In the genomic region with DNA sequence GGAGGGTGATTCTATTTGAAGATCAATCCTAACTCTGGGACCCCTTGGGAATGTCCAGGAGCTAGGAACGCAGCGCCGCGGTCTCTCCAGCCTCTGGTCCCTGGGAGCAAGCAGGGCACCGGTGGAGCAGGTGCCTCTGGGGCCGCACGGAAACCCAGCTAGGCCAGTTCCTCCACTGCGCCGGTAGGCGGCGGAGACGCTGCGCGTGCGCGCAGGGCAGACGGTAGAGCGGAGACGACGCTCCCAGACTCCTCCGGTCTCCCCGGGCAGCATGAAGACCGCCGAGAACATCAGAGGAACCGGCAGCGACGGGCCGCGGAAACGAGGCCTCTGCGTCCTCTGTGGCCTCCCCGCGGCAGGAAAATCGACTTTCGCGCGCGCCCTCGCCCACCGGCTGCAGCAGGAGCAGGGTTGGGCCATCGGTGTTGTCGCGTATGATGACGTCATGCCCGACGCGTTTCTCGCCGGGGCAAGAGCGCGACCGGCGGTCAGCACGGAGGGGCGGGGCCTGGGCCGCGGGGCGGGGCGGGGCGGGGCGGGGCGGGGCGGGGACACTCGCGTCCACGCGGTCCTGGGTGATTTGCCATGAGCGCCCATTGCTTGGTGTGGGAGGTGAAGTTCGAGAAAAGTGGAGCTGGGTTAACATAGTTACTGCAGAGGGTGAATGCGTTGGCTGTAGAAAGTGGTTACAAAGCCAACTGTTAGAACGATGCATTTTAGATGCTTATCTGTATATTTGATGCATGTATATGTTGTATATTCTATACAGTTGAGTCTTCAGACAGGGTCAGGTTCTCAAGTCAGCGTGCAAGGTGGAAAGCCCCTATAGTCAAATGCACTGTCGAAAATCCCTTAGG, we compare ENCODE assay signal across 1 cellular context.
A peak's percentile ranks its signal among the peaks of the same experiment; 100 is the strongest.
TF ChIP-seq lines count a peak whose summit lies in the region.

A gene with protein sequence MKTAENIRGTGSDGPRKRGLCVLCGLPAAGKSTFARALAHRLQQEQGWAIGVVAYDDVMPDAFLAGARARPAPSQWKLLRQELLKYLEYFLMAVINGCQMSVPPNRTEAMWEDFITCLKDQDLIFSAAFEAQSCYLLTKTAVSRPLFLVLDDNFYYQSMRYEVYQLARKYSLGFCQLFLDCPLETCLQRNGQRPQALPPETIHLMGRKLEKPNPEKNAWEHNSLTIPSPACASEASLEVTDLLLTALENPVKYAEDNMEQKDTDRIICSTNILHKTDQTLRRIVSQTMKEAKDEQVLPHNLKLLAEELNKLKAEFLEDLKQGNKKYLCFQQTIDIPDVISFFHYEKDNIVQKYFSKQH (plus strand): TSS at position 193 of the 857 bp plus-strand sequence. CDS start 79 bp downstream, at position 272.

TF ChIP-seq in HepG2, 621 proteins besides CTCF, POLR2A, EP300 and RAD21 (continued from another document and continues in another):
- TF ChIP-seq, protein P1, sequence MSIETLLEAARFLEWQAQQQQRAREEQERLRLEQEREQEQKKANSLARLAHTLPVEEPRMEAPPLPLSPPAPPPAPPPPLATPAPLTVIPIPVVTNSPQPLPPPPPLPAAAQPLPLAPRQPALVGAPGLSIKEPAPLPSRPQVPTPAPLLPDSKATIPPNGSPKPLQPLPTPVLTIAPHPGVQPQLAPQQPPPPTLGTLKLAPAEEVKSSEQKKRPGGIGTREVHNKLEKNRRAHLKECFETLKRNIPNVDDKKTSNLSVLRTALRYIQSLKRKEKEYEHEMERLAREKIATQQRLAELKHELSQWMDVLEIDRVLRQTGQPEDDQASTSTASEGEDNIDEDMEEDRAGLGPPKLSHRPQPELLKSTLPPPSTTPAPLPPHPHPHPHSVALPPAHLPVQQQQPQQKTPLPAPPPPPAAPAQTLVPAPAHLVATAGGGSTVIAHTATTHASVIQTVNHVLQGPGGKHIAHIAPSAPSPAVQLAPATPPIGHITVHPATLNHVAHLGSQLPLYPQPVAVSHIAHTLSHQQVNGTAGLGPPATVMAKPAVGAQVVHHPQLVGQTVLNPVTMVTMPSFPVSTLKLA (IDR thresholded peaks at IDR 0.05), result no peak; the same call in 1 of the 2 replicates
- TF ChIP-seq ARNT2 (CRISPR knock-in tag; IDR thresholded peaks at IDR 0.05; ENCODE audit: low read depth) (peak; percentile 87; the same call in 1 of the 2 replicates), NFRKB (IDR thresholded peaks at IDR 0.05) (no peak), SIN3A (IDR thresholded peaks at IDR 0.05; ENCODE audit: borderline replicate concordance, low read depth, low read length) (peak; percentile 69; the same call in 1 of the 2 replicates), TARDBP (CRISPR knock-in tag; IDR thresholded peaks at IDR 0.05) (no peak), ZNF205 (CRISPR knock-in tag; IDR thresholded peaks at IDR 0.05) (peak; percentile 44; the same call in 1 of the 2 replicates), MIXL1 (CRISPR knock-in tag; IDR thresholded peaks at IDR 0.05) (0 out of 2 replicates have a peak, but pooled peaks have one; percentile 24), ZNF879 (CRISPR knock-in tag; IDR thresholded peaks at IDR 0.05) (no peak), ZNF441 (CRISPR knock-in tag; IDR thresholded peaks at IDR 0.05; ENCODE audit: borderline replicate concordance) (no peak), HOXA3 (CRISPR knock-in tag; IDR thresholded peaks at IDR 0.05) (peak; percentile 99), ZSCAN21 (CRISPR knock-in tag; IDR thresholded peaks at IDR 0.05; ENCODE audit: borderline replicate concordance) (peak; percentile 65; the same call in 1 of the 2 replicates), MED1 (CRISPR knock-in tag; IDR thresholded peaks at IDR 0.05) (peak; percentile 48; the same call in 1 of the 2 replicates), ZNF253 (CRISPR knock-in tag; IDR thresholded peaks at IDR 0.05; ENCODE audit: borderline replicate concordance) (no peak), ZNF776 (CRISPR knock-in tag; IDR thresholded peaks at IDR 0.05) (peak; percentile 79; the same call in 1 of the 2 replicates), MIER2 (CRISPR knock-in tag; IDR thresholded peaks at IDR 0.05) (no peak), ZNF235 (CRISPR knock-in tag; IDR thresholded peaks at IDR 0.05; ENCODE audit: borderline replicate concordance) (no peak), ADNP (CRISPR knock-in tag; IDR thresholded peaks at IDR 0.05) (no peak), DPF2 (CRISPR knock-in tag; IDR thresholded peaks at IDR 0.05; ENCODE audit: borderline replicate concordance, low read depth) (no peak), FOXA1 (IDR thresholded peaks at IDR 0.05) (no peak), FOXA1 (CRISPR knock-in tag; IDR thresholded peaks at IDR 0.05) (peak; percentile 44), MEF2D (CRISPR knock-in tag; IDR thresholded peaks at IDR 0.05) (no peak; the same call in none of the 2 replicates), REPIN1 (CRISPR knock-in tag; IDR thresholded peaks at IDR 0.05; ENCODE audit: borderline replicate concordance, low read depth) (peak; percentile 34; the same call in 1 of the 2 replicates), MAFG (CRISPR knock-in tag; IDR thresholded peaks at IDR 0.05) (no peak), STAG1 (CRISPR knock-in tag; IDR thresholded peaks at IDR 0.05) (peak; percentile 57), ZNF446 (CRISPR knock-in tag; IDR thresholded peaks at IDR 0.05) (peak; percentile 33; the same call in 1 of the 2 replicates), MAFF (IDR thresholded peaks at IDR 0.05; ENCODE audit: low read depth, low read length) (no peak), PAWR (CRISPR knock-in tag; IDR thresholded peaks at IDR 0.05; ENCODE audit: borderline replicate concordance) (no peak), SRSF4 (IDR thresholded peaks at IDR 0.05; ENCODE audit: low read depth, low read length, poor library complexity, severe bottlenecking) (no peak), GLI4 (CRISPR knock-in tag; IDR thresholded peaks at IDR 0.05; ENCODE audit: borderline replicate concordance) (no peak), HNRNPUL1 (IDR thresholded peaks at IDR 0.05; ENCODE audit: low read depth, low read length) (0 out of 2 replicates have a peak, but pooled peaks have one; percentile 13), SMAD1 (CRISPR knock-in tag; IDR thresholded peaks at IDR 0.05; ENCODE audit: borderline replicate concordance, low read depth) (0 out of 2 replicates have a peak, but pooled peaks have one; percentile 50), ZFY (CRISPR knock-in tag; IDR thresholded peaks at IDR 0.05) (peak; percentile 87), ZNF44 (CRISPR knock-in tag; IDR thresholded peaks at IDR 0.05) (no peak; the same call in 1 of the 2 replicates), SRSF9 (IDR thresholded peaks at IDR 0.05; ENCODE audit: borderline replicate concordance, insufficient read depth, low read depth, low read length, poor library complexity, severe bottlenecking) (no peak), ZIK1 (CRISPR knock-in tag; IDR thresholded peaks at IDR 0.05; ENCODE audit: borderline replicate concordance, low read depth) (peak; percentile 83), MYNN (CRISPR knock-in tag; IDR thresholded peaks at IDR 0.05; ENCODE audit: low read depth) (no peak), KDM6A (CRISPR knock-in tag; IDR thresholded peaks at IDR 0.05; ENCODE audit: low read depth) (no peak)
- TF ChIP-seq, protein P2, sequence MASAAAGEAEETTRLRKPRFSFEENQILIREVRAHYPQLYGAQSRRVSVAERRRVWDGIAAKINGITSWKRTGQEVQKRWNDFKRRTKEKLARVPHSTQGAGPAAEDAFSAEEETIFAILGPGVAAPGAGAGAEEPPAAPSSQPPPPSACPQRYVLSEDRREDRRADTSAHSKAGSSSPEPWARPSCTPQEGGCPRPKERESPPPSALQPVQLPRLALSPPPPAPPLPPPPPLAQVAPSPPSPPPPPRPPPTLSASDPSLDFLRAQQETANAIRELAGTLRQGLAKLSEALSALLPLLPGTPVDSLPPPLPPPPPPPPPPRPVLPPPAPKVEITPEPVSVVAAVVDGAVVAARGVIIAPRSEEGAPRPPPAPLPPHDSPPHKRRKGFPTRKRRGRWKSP (CRISPR knock-in tag; IDR thresholded peaks at IDR 0.05), result no peak; the same call in 1 of the 2 replicates
- TF ChIP-seq, protein P3, sequence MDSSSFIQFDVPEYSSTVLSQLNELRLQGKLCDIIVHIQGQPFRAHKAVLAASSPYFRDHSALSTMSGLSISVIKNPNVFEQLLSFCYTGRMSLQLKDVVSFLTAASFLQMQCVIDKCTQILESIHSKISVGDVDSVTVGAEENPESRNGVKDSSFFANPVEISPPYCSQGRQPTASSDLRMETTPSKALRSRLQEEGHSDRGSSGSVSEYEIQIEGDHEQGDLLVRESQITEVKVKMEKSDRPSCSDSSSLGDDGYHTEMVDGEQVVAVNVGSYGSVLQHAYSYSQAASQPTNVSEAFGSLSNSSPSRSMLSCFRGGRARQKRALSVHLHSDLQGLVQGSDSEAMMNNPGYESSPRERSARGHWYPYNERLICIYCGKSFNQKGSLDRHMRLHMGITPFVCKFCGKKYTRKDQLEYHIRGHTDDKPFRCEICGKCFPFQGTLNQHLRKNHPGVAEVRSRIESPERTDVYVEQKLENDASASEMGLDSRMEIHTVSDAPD (CRISPR knock-in tag; IDR thresholded peaks at IDR 0.05), result no peak
- TF ChIP-seq, protein P4, sequence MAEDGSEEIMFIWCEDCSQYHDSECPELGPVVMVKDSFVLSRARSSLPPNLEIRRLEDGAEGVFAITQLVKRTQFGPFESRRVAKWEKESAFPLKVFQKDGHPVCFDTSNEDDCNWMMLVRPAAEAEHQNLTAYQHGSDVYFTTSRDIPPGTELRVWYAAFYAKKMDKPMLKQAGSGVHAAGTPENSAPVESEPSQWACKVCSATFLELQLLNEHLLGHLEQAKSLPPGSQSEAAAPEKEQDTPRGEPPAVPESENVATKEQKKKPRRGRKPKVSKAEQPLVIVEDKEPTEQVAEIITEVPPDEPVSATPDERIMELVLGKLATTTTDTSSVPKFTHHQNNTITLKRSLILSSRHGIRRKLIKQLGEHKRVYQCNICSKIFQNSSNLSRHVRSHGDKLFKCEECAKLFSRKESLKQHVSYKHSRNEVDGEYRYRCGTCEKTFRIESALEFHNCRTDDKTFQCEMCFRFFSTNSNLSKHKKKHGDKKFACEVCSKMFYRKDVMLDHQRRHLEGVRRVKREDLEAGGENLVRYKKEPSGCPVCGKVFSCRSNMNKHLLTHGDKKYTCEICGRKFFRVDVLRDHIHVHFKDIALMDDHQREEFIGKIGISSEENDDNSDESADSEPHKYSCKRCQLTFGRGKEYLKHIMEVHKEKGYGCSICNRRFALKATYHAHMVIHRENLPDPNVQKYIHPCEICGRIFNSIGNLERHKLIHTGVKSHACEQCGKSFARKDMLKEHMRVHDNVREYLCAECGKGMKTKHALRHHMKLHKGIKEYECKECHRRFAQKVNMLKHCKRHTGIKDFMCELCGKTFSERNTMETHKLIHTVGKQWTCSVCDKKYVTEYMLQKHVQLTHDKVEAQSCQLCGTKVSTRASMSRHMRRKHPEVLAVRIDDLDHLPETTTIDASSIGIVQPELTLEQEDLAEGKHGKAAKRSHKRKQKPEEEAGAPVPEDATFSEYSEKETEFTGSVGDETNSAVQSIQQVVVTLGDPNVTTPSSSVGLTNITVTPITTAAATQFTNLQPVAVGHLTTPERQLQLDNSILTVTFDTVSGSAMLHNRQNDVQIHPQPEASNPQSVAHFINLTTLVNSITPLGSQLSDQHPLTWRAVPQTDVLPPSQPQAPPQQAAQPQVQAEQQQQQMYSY (CRISPR knock-in tag; IDR thresholded peaks at IDR 0.05), result 0 out of 2 replicates have a peak, but pooled peaks have one; percentile 37
- TF ChIP-seq, protein P5, sequence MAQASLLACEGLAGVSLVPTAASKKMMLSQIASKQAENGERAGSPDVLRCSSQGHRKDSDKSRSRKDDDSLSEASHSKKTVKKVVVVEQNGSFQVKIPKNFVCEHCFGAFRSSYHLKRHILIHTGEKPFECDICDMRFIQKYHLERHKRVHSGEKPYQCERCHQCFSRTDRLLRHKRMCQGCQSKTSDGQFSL (CRISPR knock-in tag; IDR thresholded peaks at IDR 0.05), result peak; percentile 55; the same call in 1 of the 2 replicates
- TF ChIP-seq, protein P6, sequence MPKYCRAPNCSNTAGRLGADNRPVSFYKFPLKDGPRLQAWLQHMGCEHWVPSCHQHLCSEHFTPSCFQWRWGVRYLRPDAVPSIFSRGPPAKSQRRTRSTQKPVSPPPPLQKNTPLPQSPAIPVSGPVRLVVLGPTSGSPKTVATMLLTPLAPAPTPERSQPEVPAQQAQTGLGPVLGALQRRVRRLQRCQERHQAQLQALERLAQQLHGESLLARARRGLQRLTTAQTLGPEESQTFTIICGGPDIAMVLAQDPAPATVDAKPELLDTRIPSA (CRISPR knock-in tag; IDR thresholded peaks at IDR 0.05; ENCODE audit: borderline replicate concordance), result no peak
- TF ChIP-seq, protein P7, sequence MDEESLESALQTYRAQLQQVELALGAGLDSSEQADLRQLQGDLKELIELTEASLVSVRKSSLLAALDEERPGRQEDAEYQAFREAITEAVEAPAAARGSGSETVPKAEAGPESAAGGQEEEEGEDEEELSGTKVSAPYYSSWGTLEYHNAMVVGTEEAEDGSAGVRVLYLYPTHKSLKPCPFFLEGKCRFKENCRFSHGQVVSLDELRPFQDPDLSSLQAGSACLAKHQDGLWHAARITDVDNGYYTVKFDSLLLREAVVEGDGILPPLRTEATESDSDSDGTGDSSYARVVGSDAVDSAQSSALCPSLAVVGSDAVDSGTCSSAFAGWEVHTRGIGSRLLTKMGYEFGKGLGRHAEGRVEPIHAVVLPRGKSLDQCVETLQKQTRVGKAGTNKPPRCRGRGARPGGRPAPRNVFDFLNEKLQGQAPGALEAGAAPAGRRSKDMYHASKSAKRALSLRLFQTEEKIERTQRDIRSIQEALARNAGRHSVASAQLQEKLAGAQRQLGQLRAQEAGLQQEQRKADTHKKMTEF (CRISPR knock-in tag; IDR thresholded peaks at IDR 0.05), result peak; percentile 83
- TF ChIP-seq, protein P8, sequence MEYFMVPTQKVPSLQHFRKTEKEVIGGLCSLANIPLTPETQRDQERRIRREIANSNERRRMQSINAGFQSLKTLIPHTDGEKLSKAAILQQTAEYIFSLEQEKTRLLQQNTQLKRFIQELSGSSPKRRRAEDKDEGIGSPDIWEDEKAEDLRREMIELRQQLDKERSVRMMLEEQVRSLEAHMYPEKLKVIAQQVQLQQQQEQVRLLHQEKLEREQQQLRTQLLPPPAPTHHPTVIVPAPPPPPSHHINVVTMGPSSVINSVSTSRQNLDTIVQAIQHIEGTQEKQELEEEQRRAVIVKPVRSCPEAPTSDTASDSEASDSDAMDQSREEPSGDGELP (IDR thresholded peaks at IDR 0.05; ENCODE audit: borderline replicate concordance, low read depth), result peak; percentile 34; the same call in 1 of the 2 replicates
- TF ChIP-seq, protein P9, sequence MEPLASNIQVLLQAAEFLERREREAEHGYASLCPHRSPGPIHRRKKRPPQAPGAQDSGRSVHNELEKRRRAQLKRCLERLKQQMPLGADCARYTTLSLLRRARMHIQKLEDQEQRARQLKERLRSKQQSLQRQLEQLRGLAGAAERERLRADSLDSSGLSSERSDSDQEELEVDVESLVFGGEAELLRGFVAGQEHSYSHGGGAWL (CRISPR knock-in tag; IDR thresholded peaks at IDR 0.05), result no peak; the same call in 1 of the 2 replicates
- TF ChIP-seq, protein P10, sequence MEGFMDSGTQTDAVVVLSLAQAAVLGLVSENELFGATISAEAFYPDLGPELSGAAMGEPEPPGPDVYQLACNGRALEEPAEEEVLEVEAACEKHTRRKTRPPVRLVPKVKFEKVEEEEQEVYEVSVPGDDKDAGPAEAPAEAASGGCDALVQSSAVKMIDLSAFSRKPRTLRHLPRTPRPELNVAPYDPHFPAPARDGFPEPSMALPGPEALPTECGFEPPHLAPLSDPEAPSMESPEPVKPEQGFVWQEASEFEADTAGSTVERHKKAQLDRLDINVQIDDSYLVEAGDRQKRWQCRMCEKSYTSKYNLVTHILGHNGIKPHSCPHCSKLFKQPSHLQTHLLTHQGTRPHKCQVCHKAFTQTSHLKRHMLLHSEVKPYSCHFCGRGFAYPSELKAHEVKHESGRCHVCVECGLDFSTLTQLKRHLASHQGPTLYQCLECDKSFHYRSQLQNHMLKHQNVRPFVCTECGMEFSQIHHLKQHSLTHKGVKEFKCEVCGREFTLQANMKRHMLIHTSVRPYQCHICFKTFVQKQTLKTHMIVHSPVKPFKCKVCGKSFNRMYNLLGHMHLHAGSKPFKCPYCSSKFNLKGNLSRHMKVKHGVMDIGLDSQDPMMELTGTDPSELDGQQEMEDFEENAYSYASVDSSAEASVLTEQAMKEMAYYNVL (CRISPR knock-in tag; IDR thresholded peaks at IDR 0.05; ENCODE audit: borderline replicate concordance), result peak; percentile 55; the same call in 1 of the 2 replicates
